Comparison of ENCODE assay signal across 24 cellular contexts in the genomic region with DNA sequence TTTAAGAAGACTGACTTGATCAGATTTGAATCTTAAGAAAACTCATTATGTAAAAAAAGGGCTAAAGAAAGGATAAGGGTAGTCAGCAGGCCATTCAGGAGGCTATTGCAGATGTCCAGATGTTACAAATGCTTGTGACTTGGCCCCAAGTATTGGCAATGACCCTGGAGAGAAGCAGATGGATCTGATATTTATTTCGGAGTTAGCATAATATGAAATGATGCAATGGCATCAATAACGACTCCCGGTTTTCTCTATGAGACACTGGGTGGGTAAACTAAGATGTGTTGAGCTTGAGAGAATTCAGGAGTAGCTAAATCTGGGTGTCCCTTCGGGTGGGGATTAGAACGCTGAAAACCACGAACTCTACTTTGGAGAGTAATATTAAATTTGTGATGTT.
DNase-seq lines count a peak whose midpoint lies in the region; ATAC-seq, FAIRE-seq and TF ChIP-seq lines count a peak whose summit lies in the region.
"Had no signal": no experiment of that assay in that cellular context is flagged by ENCODE, and none has a peak within 500 bp of the region (broad histone marks: within the 10 kb centered on the region; RNA-seq: fewer than 3 reads in every experiment).

No MANE protein-coding gene starts in this region.

- BruUV-seq in HepG2 (replicated peaks; lab: Mats Ljungman, UMichigan): no TSS peak

- no peak overlapping the region for H3K9ac ChIP-seq in HepG2 (ENCODE audit: insufficient read depth, low read depth, low read length)
- H3K9ac ChIP-seq: BLaER1 treated with 17β-estradiol and CSF1 and Interleukin-3, amounts not matched to agents 10 nM and 100 nM had no signal

- no peak for ATAC-seq in HepG2
- no peak for ATAC-seq in right lobe of liver
- peak in 1 of 4 donors; percentile 55 for ATAC-seq in psoas muscle
- ATAC-seq in aorta (ENCODE audit: low FRiP score): peak; percentile 67
- ATAC-seq in GM21447 (IDR thresholded peaks at IDR 0.05; ENCODE audit: unreplicated experiment): no peak
- ATAC-seq: natural killer cell had no signal

- H3K27ac ChIP-seq in HepG2 (ENCODE audit: extremely low read length, insufficient read depth, low read length): no peak overlapping the region
- H3K27ac ChIP-seq in right lobe of liver: no peak overlapping the region
- peak overlapping the region; percentile 19 for H3K27ac ChIP-seq in psoas muscle
- H3K27ac ChIP-seq in aorta (ENCODE audit: low read depth in 1 of 2, low read length in 2 of 2): no peak overlapping the region
- H3K27ac ChIP-seq: BLaER1 treated with 17β-estradiol and CSF1 and Interleukin-3, amounts not matched to agents 10 nM and 100 nM had no signal

- no peak for FAIRE-seq in HepG2 (lab: Jason Lieb, UNC)
- FAIRE-seq: A204.1, GM12891 had no signal

- POLR2A ChIA-PET in HepG2 (lab: Yijun Ruan, JAX): no interaction called here

- intact Hi-C loops in HepG2 (cut with micrococcal nuclease; ENCODE audit: unreplicated experiment): no loop called here
- intact Hi-C loops in right lobe of liver (cut with DNase I): no loop called here
- intact Hi-C loops in psoas muscle (cut with DNase I): no loop called here
- intact Hi-C loops in aorta (cut with DNase I): no loop called here

- no peaks in the 10 kb centered on the region for H3K79me2 ChIP-seq in HepG2 (ENCODE audit: insufficient read depth, low read length)

- in situ Hi-C loops in HepG2 (cut with HindIII; ENCODE audit: extremely low pct_ligation_motif_present, low pct_unique_long_range_greater_than_20kb): no loop called here

- TF ChIP-seq RAD21 in HepG2 (CRISPR knock-in tag; IDR thresholded peaks at IDR 0.05): no peak

- H3K27me3 ChIP-seq in HepG2 (ENCODE audit: control insufficient read depth in 1 of 2, insufficient read depth in 2 of 2, low read length in 2 of 2): no peaks in the 10 kb centered on the region
- H3K27me3 ChIP-seq in right lobe of liver: no peaks in the 10 kb centered on the region
- H3K27me3 ChIP-seq in psoas muscle (ENCODE audit: insufficient read depth in 3 of 3, low read length in 2 of 3): no peaks in the 10 kb centered on the region
- no peaks in the 10 kb centered on the region for H3K27me3 ChIP-seq in aorta (ENCODE audit: control insufficient read depth in 1 of 2, insufficient read depth in 2 of 2, low read length in 1 of 2)
- H3K27me3 ChIP-seq in BE2C: no peaks in the 10 kb centered on the region
- H3K27me3 ChIP-seq: BLaER1 treated with 17β-estradiol and CSF1 and Interleukin-3, amounts not matched to agents 10 nM and 100 nM had no signal

- H3K4me3 ChIP-seq in HepG2 (replicated peaks in 1 of 3; ENCODE audit: insufficient read depth in 1 of 3, low read depth in 2 of 3, low read length in 3 of 3) (no peak overlapping the region), right lobe of liver (no peak overlapping the region), foreskin fibroblast (ENCODE audit: low read depth in 1 of 2, low read length in 2 of 2) (no peak overlapping the region), psoas muscle (no peak overlapping the region), aorta (ENCODE audit: low read length in 2 of 2) (no peak overlapping the region), BE2C (ENCODE audit: low read depth, low read length) (no peak overlapping the region)
- H3K4me3 ChIP-seq: BLaER1 treated with 17β-estradiol and CSF1 and Interleukin-3, amounts not matched to agents 10 nM and 100 nM had no signal

- H3K36me3 ChIP-seq in HepG2 (replicated peaks in 1 of 2; ENCODE audit: control insufficient read depth in 1 of 2, insufficient read depth in 2 of 2, low read length in 2 of 2): no peaks in the 10 kb centered on the region
- no peaks in the 10 kb centered on the region for H3K36me3 ChIP-seq in right lobe of liver
- H3K36me3 ChIP-seq in psoas muscle (ENCODE audit: insufficient read depth in 1 of 2, low read depth in 1 of 2): no peaks in the 10 kb centered on the region
- H3K36me3 ChIP-seq in aorta (ENCODE audit: control insufficient read depth in 1 of 2, insufficient read depth in 2 of 2, low read length in 1 of 2): peaks cover 0 to 1% of the 10 kb centered on the region in 2 donors
- H3K36me3 ChIP-seq in BE2C: no peaks in the 10 kb centered on the region
- H3K36me3 ChIP-seq: BLaER1 treated with 17β-estradiol and CSF1 and Interleukin-3, amounts not matched to agents 10 nM and 100 nM had no signal

- no peak for TF ChIP-seq EP300 in HepG2 (IDR thresholded peaks at IDR 0.05; ENCODE audit: low read depth in 2 of 2, low read length in 2 of 2)
- no peak for TF ChIP-seq EP300 in HepG2 (CRISPR knock-in tag; IDR thresholded peaks at IDR 0.05; ENCODE audit: borderline replicate concordance)

- H3K4me1 ChIP-seq in HepG2 (ENCODE audit: insufficient read depth, low read length) (no peaks in the 10 kb centered on the region), right lobe of liver (no peaks in the 10 kb centered on the region), psoas muscle (no peaks in the 10 kb centered on the region), aorta (ENCODE audit: control insufficient read depth in 1 of 2, insufficient read depth in 2 of 2, low read length in 2 of 2) (no peaks in the 10 kb centered on the region), BE2C (no peaks in the 10 kb centered on the region)
- H3K4me1 ChIP-seq: BLaER1 treated with 17β-estradiol and CSF1 and Interleukin-3, amounts not matched to agents 10 nM and 100 nM; Caco-2 had no signal

- H3K9me3 ChIP-seq in HepG2 (ENCODE audit: low read length) (no peaks in the 10 kb centered on the region), right lobe of liver (no peaks in the 10 kb centered on the region), psoas muscle (no peaks in the 10 kb centered on the region), aorta (ENCODE audit: control insufficient read depth, low read length) (no peaks in the 10 kb centered on the region), BE2C (no peaks in the 10 kb centered on the region)
- H3K9me3 ChIP-seq: BLaER1 treated with 17β-estradiol and CSF1 and Interleukin-3, amounts not matched to agents 10 nM and 100 nM; Caco-2 had no signal

- no peak for TF ChIP-seq CTCF in HepG2 (CRISPR knock-in tag; IDR thresholded peaks at IDR 0.05)
- no peak for TF ChIP-seq CTCF in right lobe of liver (IDR thresholded peaks at IDR 0.05)
- TF ChIP-seq CTCF in foreskin fibroblast (IDR thresholded peaks at IDR 0.05; ENCODE audit: low read depth, low read length): no peak
- no peak for TF ChIP-seq CTCF in psoas muscle (IDR thresholded peaks at IDR 0.05)
- no peak for TF ChIP-seq CTCF in BE2C (IDR thresholded peaks at IDR 0.05; ENCODE audit: low read depth, low read length)

- no peak for DNase-seq in HepG2 (ENCODE audit: low spot score)
- no peak for DNase-seq in right lobe of liver
- peak; percentile 63 to 78 for DNase-seq in foreskin fibroblast
- DNase-seq in psoas muscle: no peak
- DNase-seq in aorta: no peak
- no peak for DNase-seq in stimulated activated CD4-positive, alpha-beta T cell treated with anti-CD3 and anti-CD28 coated beads, Interleukin-4, amount 100 ng/mL, for 1 hour
- DNase-seq in BE2C: no peak
- DNase-seq: activated CD4-positive, alpha-beta T cell treated with anti-CD3 and anti-CD28 coated beads for 1 hour; activated gamma-delta T cell treated with Interleukin-2 at 50 U/mL for 16 hours; Caco-2; DND-41; effector memory CD4-positive, alpha-beta T cell; erythroblast; H7; left cardiac atrium; natural killer cell; NCI-H1048; NCI-H1694 treated with DMSO at 0.1 percent for 48 hours; NCI-H2171 treated with DMSO at 0.1 percent for 48 hours; NCI-H524 treated with DMSO at 0.1 percent for 48 hours had no signal

- 2% methylated on average over 6 of the region's 6 CpGs for WGBS in HepG2 (ENCODE audit: low lambda C conversion rate)
- 62% methylated on average over 6 of the region's 6 CpGs for WGBS in right lobe of liver (ENCODE audit: insufficient coverage, low coverage, low lambda C conversion rate, missing lambda C conversion rate)
- WGBS in psoas muscle, 3 donors: 28 to 39% (median 39%) methylated on average over 6 of the region's 6 CpGs
- WGBS in aorta, 2 donors: 86 to 90% methylated on average over 6 of the region's 6 CpGs

- H3K4me2 ChIP-seq in HepG2 (ENCODE audit: low read depth, low read length): no peak overlapping the region
- H3K4me2 ChIP-seq: BLaER1 treated with 17β-estradiol and CSF1 and Interleukin-3, amounts not matched to agents 10 nM and 100 nM had no signal

- H2AFZ ChIP-seq in HepG2 (ENCODE audit: low read length): no peak overlapping the region

- TF ChIP-seq POLR2A in HepG2 (IDR thresholded peaks at IDR 0.05; ENCODE audit: insufficient read depth in 1 of 2, low read depth in 2 of 2, low read length in 2 of 2) (no peak), right lobe of liver (IDR thresholded peaks at IDR 0.05) (no peak)

- CTCF ChIA-PET in HepG2 (lab: Yijun Ruan, JAX; ENCODE audit: low intra/inter-chr PET ratio, low total read pairs): no interaction called here

- H4K20me1 ChIP-seq in HepG2 (ENCODE audit: insufficient read depth, low read length): no peaks in the 10 kb centered on the region
- H4K20me1 ChIP-seq: BLaER1 treated with 17β-estradiol and CSF1 and Interleukin-3, amounts not matched to agents 10 nM and 100 nM had no signal

TF ChIP-seq in HepG2, 621 proteins besides CTCF, POLR2A, EP300 and RAD21 (continues in another document):
- TF ChIP-seq ATF7 (IDR thresholded peaks at IDR 0.05): 0 out of 2 replicates have a peak, but pooled peaks have one; percentile 5
- no peak for TF ChIP-seq ATF7 (CRISPR knock-in tag; IDR thresholded peaks at IDR 0.05)
- TF ChIP-seq, protein P1, sequence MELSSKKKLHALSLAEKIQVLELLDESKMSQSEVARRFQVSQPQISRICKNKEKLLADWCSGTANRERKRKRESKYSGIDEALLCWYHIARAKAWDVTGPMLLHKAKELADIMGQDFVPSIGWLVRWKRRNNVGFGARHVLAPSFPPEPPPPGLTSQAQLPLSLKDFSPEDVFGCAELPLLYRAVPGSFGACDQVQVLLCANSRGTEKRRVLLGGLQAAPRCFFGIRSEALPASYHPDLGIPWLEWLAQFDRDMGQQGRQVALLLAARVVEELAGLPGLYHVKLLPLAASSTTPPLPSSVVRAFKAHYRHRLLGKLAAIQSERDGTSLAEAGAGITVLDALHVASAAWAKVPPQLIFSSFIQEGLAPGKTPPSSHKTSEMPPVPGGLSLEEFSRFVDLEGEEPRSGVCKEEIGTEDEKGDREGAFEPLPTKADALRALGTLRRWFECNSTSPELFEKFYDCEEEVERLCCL (CRISPR knock-in tag; IDR thresholded peaks at IDR 0.05; ENCODE audit: borderline replicate concordance): no peak

Comparison
In these comparisons a context has a peak if more than half of its experiments do, and no peak if none do; other contexts are left out.
1. DNase-seq: peak in foreskin fibroblast (2 of 2); none in HepG2 (single experiment), right lobe of liver (0 of 3), psoas muscle (0 of 2), aorta (0 of 2), stimulated activated CD4-positive, alpha-beta T cell treated with anti-CD3 and anti-CD28 coated beads, Interleukin-4, amount 100 ng/mL, for 1 hour (single experiment) and BE2C (single experiment).